Comparison of ENCODE assay signal across 9 cellular contexts in the genomic region with DNA sequence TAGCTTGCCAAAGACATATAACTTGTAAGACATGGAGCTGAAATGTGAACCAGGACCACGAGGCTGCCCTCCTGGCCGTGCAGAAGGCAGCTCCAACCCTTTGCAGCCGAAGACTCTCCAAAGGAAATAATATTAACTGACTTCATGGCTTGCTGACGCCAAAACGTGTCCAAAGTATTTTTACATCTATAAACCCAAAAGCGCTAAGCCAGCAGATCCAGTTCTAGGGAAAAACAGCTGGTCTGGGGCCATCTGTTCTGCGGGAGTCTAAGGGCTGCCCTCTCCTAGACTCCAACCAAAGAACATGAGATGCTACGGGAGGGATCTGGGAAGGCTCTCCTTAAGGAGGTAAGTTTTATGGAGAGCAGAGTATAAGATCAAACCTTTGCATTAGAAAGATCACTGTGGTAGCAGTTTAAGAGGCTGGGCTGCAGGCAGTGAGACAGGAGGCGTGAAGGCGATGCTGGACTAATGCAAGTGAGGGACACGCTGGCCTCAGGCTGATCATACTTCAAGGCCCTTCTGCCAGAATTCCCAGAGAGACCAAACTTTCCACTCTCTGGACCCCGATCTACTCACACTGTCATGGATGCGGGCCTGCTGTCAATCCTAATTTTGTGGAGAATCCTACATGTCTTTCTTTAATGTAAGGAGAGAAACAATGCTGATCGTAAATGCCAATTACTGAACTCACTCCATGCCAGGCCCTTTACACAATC. TPM values are rescaled to one million over a fixed set of nuclear protein-coding genes. Genes with fewer than 3 reads are reported as not detected.
DNase-seq lines count a peak whose midpoint lies in the region; ATAC-seq and TF ChIP-seq lines count a peak whose summit lies in the region.
"Had no signal": no experiment of that assay in that cellular context is flagged by ENCODE, and none has a peak within 500 bp of the region (broad histone marks: within the 10 kb centered on the region; RNA-seq: fewer than 3 reads in every experiment).

No MANE protein-coding gene starts in this region.

- H3K36me3 Mint-ChIP-seq in dendritic cell treated with granulocyte-macrophage colony-stimulating factor and Interleukin-4, amounts not matched to agents 40 ng/mL and 50 ng/mL, for 4 days (ENCODE audit: low read depth), result peaks cover 22% of the 10 kb centered on the region
- peaks cover 9% of the 10 kb centered on the region for H3K36me3 Mint-ChIP-seq in nephron progenitor cell (ENCODE audit: low read depth)

- H3K9me3 Mint-ChIP-seq in dendritic cell treated with granulocyte-macrophage colony-stimulating factor and Interleukin-4, amounts not matched to agents 40 ng/mL and 50 ng/mL, for 4 days, result no peaks in the 10 kb centered on the region
- no peaks in the 10 kb centered on the region for H3K9me3 Mint-ChIP-seq in nephron progenitor cell

- H3K4me3 Mint-ChIP-seq in dendritic cell treated with granulocyte-macrophage colony-stimulating factor and Interleukin-4, amounts not matched to agents 40 ng/mL and 50 ng/mL, for 4 days, result peak overlapping the region; percentile 87
- H3K4me3 Mint-ChIP-seq in nephron progenitor cell, result peak overlapping the region; percentile 90

- peaks cover 3% of the 10 kb centered on the region for H3K27me3 Mint-ChIP-seq in dendritic cell treated with granulocyte-macrophage colony-stimulating factor and Interleukin-4, amounts not matched to agents 40 ng/mL and 50 ng/mL, for 4 days
- H3K27me3 Mint-ChIP-seq in nephron progenitor cell (ENCODE audit: low read depth, poor library complexity), result peaks cover 14% of the 10 kb centered on the region

- intact Hi-C loops in dendritic cell treated with granulocyte-macrophage colony-stimulating factor and Interleukin-4, amounts not matched to agents 40 ng/mL and 50 ng/mL, for 4 days (cut with micrococcal nuclease), result no loop called here
- intact Hi-C loops in mucosa of descending colon (cut with DNase I, micrococcal nuclease), result no loop called here

- DNase-seq in BE2C, result no peak
- no peak for DNase-seq in LNCaP clone FGC (ENCODE audit: low read depth)
- no peak for DNase-seq in nephron progenitor cell
- no peak for DNase-seq in mucosa of descending colon
- DNase-seq in HUDEP-2 (lab: John Stamatoyannopoulos, UW; ENCODE audit: unreplicated experiment in 76 of 76), result no peak
- DNase-seq in NCI-H2171 (lab: John Stamatoyannopoulos, UW), result no peak
- no peak for DNase-seq in Ammon's horn (ENCODE audit: low spot score)

- H3K4me1 ChIP-seq in BE2C (no peaks in the 10 kb centered on the region), mucosa of descending colon (ENCODE audit: low read depth) (peaks cover 26% of the 10 kb centered on the region)

- H3K36me3 ChIP-seq in BE2C (no peaks in the 10 kb centered on the region), mucosa of descending colon (ENCODE audit: low read depth) (peaks cover 5% of the 10 kb centered on the region)

- H3K27ac Mint-ChIP-seq in dendritic cell treated with granulocyte-macrophage colony-stimulating factor and Interleukin-4, amounts not matched to agents 40 ng/mL and 50 ng/mL, for 4 days, result no peak overlapping the region
- H3K27ac Mint-ChIP-seq in nephron progenitor cell, result no peak overlapping the region

- H3K9me3 ChIP-seq in BE2C (no peaks in the 10 kb centered on the region), mucosa of descending colon (no peaks in the 10 kb centered on the region)

- no peak for TF ChIP-seq CTCF in BE2C (IDR thresholded peaks at IDR 0.05; ENCODE audit: low read depth, low read length)
- TF ChIP-seq CTCF in LNCaP clone FGC (IDR thresholded peaks at IDR 0.05; ENCODE audit: control insufficient read depth, extremely low read depth, insufficient read depth), result no peak
- no peak for TF ChIP-seq CTCF in nephron progenitor cell (IDR thresholded peaks at IDR 0.05)
- no peak for TF ChIP-seq CTCF in mucosa of descending colon (IDR thresholded peaks at IDR 0.05)

- no peaks in the 10 kb centered on the region for H3K27me3 ChIP-seq in BE2C

- no peak for ATAC-seq in mucosa of descending colon

- H3K4me3 ChIP-seq in BE2C (ENCODE audit: low read depth, low read length) (peak overlapping the region; percentile 59), LNCaP clone FGC (ENCODE audit: low read depth, low read length) (peak overlapping the region; percentile 75), mucosa of descending colon (no peak overlapping the region)

- H3K4me1 Mint-ChIP-seq in dendritic cell treated with granulocyte-macrophage colony-stimulating factor and Interleukin-4, amounts not matched to agents 40 ng/mL and 50 ng/mL, for 4 days (ENCODE audit: low read depth), result peaks cover 41% of the 10 kb centered on the region
- H3K4me1 Mint-ChIP-seq in nephron progenitor cell, result peaks cover 41% of the 10 kb centered on the region

RNA-seq across cellular contexts. Expression of a gene that starts 1.2 kb away (rescaled TPM):
- polyA plus RNA-seq in BE2C (2012; ENCODE audit: insufficient read depth, insufficient read length, low read depth), result 1.3 TPM
- 10 to 100 TPM; 19.3 to 46.0 (median 36.6) TPM for total RNA-seq in mucosa of descending colon

RNA-seq across cellular contexts. Expression of a gene that starts 1.4 kb away (rescaled TPM):
- not detected for polyA plus RNA-seq in BE2C (2012; ENCODE audit: insufficient read depth, insufficient read length, low read depth)
- 1 to 10 TPM; 1.7 to 4.1 (median 2.3) TPM for total RNA-seq in mucosa of descending colon

RNA-seq across cellular contexts. Expression of a gene that starts 57.9 kb away (rescaled TPM):
- polyA plus RNA-seq in BE2C (2012; ENCODE audit: insufficient read depth, insufficient read length, low read depth), result not detected
- 10 to 100 TPM in 1 of 3 donors, not detected in 2; 15.9 TPM for total RNA-seq in mucosa of descending colon
- total RNA-seq: SK-MEL-5 had no signal
